8 cellular contexts compared by ENCODE assay signal in genomic region chr1:169105434-169106094, GRCh38. TPM values are rescaled to one million over a fixed set of nuclear protein-coding genes. Genes with fewer than 3 reads are reported as not detected.
DNase-seq lines count a peak whose midpoint lies in the region; ATAC-seq and TF ChIP-seq lines count a peak whose summit lies in the region.

No MANE protein-coding gene starts in this region.

- H3K4me3 Mint-ChIP-seq in CD8-positive, alpha-beta T cell = peak overlapping the region; percentile 77

- no peak overlapping the region for H4K8ac ChIP-seq in neuronal stem cell (ENCODE audit: low read depth, low read length)

- no peak overlapping the region for H3K27ac Mint-ChIP-seq in CD8-positive, alpha-beta T cell

- no peaks in the 10 kb centered on the region for H3K9me3 Mint-ChIP-seq in CD8-positive, alpha-beta T cell

- H3K14ac ChIP-seq in neuronal stem cell (ENCODE audit: low read length) = no peak overlapping the region

- H3K4ac ChIP-seq in neuronal stem cell (ENCODE audit: low read length) = no peak overlapping the region

- peaks cover 2% of the 10 kb centered on the region for H3K36me3 Mint-ChIP-seq in CD8-positive, alpha-beta T cell

- H3K4me1 Mint-ChIP-seq in CD8-positive, alpha-beta T cell (ENCODE audit: low read depth) = peaks cover 33% of the 10 kb centered on the region

- H3K27me3 ChIP-seq in CD8-positive, alpha-beta T cell (ENCODE audit: insufficient read depth, low read length) = no peaks in the 10 kb centered on the region
- H3K27me3 ChIP-seq in neuronal stem cell (ENCODE audit: control insufficient read depth in 3 of 3, insufficient read depth in 3 of 3, low read depth in 1 of 3, low read length in 3 of 3) = peaks cover 0 to 13% (median 2%) of the 10 kb centered on the region in 3 experiments

- no peak overlapping the region for H3K27ac ChIP-seq in CD8-positive, alpha-beta T cell (ENCODE audit: low read depth, low read length)
- H3K27ac ChIP-seq in neuronal stem cell (replicated peaks; ENCODE audit: low read length) = peak overlapping the region; percentile 85

- peaks cover 24% of the 10 kb centered on the region for H3K4me1 ChIP-seq in CD8-positive, alpha-beta T cell (ENCODE audit: insufficient read depth, low read length)
- peaks cover 32 to 34% of the 10 kb centered on the region in 2 donors for H3K4me1 ChIP-seq in neuronal stem cell (ENCODE audit: control insufficient read depth in 2 of 2, insufficient read depth in 1 of 2, low read depth in 1 of 2, low read length in 2 of 2)

- POLR2A ChIA-PET in CD8-positive, alpha-beta T cell (lab: Charles Lee) = interaction anchor here (1.5 kb wide), 1 partner anchor 16 kb away, joined by 5 read pairs; no protein-coding TSS in a partner anchor

- no CpG with 5 or more reads among the region's 47 CpGs for WGBS in neuronal stem cell (ENCODE audit: extremely low coverage in 2 of 2, insufficient read length in 2 of 2, insufficient replicate concordance in 1 of 2), 2 donors

- CTCF ChIA-PET in CD8-positive, alpha-beta T cell (lab: Charles Lee) = interaction anchor here (2.4 to 2.5 kb wide), 2 partner anchors 9 to 19 kb away, joined by 5 to 7 read pairs; no protein-coding TSS in a partner anchor

- no peak overlapping the region for H2AK5ac ChIP-seq in neuronal stem cell (ENCODE audit: low read depth, low read length)

- H3K27me3 Mint-ChIP-seq in CD8-positive, alpha-beta T cell (ENCODE audit: low read depth) = peaks cover 4% of the 10 kb centered on the region

- H3K79me1 ChIP-seq in neuronal stem cell (ENCODE audit: low read depth, low read length) = no peaks in the 10 kb centered on the region

- no peak overlapping the region for H2BK120ac ChIP-seq in neuronal stem cell (ENCODE audit: low read depth, low read length)

- H3K9me3 ChIP-seq in CD8-positive, alpha-beta T cell (ENCODE audit: low read length) = no peaks in the 10 kb centered on the region
- H3K9me3 ChIP-seq in neuronal stem cell (replicated peaks in 1 of 2; ENCODE audit: control insufficient read depth in 2 of 2, insufficient read depth in 1 of 2, low read depth in 1 of 2, low read length in 2 of 2) = no peaks in the 10 kb centered on the region

- peak overlapping the region; percentile 72 for H3K4me2 ChIP-seq in neuronal stem cell (ENCODE audit: insufficient read depth, low read length, poor library complexity, severe bottlenecking)

- H3K4me3 ChIP-seq in CD8-positive, alpha-beta T cell (ENCODE audit: low read depth, low read length) = peak overlapping the region; percentile 65
- peak overlapping the region; percentile 57 to 88 for H3K4me3 ChIP-seq in neuronal stem cell (ENCODE audit: low read length in 2 of 2)

- peak overlapping the region; percentile 98 for H2AFZ ChIP-seq in neuronal stem cell (ENCODE audit: low read length)

- no peaks in the 10 kb centered on the region for H3K36me3 ChIP-seq in CD8-positive, alpha-beta T cell (ENCODE audit: insufficient read depth, low read length)
- no peaks in the 10 kb centered on the region for H3K36me3 ChIP-seq in neuronal stem cell (replicated peaks in 1 of 2; ENCODE audit: control insufficient read depth in 2 of 2, insufficient read depth in 2 of 2, low read length in 2 of 2)

- peak; percentile 10 for ATAC-seq in CD8-positive, alpha-beta T cell
- ATAC-seq in GM18909 (IDR thresholded peaks at IDR 0.05; ENCODE audit: poor library complexity, unreplicated experiment) (peak; percentile 46), HG03108 (IDR thresholded peaks at IDR 0.05; ENCODE audit: unreplicated experiment) (peak; percentile 33), GM18870 (IDR thresholded peaks at IDR 0.05; ENCODE audit: unreplicated experiment) (no peak)

- peak overlapping the region; percentile 50 for H2BK15ac ChIP-seq in neuronal stem cell (ENCODE audit: low read length)

- H3K18ac ChIP-seq in neuronal stem cell (ENCODE audit: low read length) = peak overlapping the region; percentile 97

- H3K9ac ChIP-seq in neuronal stem cell (ENCODE audit: low read depth, low read length, poor library complexity) = peak overlapping the region; percentile 95

- H2BK5ac ChIP-seq in neuronal stem cell (ENCODE audit: low read length) = peak overlapping the region; percentile 79

- H2BK12ac ChIP-seq in neuronal stem cell (ENCODE audit: low read length) = no peak overlapping the region

- peak in 4 of 7 experiments; percentile 6 to 32 (median 26) for DNase-seq in CD8-positive, alpha-beta T cell
- DNase-seq in NCI-H526 (lab: John Stamatoyannopoulos, UW) (peak; percentile 91 to 99), germinal center (ENCODE audit: low spot score) (peak; percentile 45), neuronal stem cell (ENCODE audit: low spot score) (no peak)
- peak; percentile 7 for DNase-seq in activated T-helper 9 cell treated with anti-CD3 and anti-CD28 coated beads, Interleukin-2, amount 50 U/mL, for 16 hours (ENCODE audit: low read depth)

- no peak overlapping the region for H4K91ac ChIP-seq in neuronal stem cell (ENCODE audit: low read depth, low read length, poor library complexity)

- intact Hi-C loops in CD8-positive, alpha-beta T cell (cut with DNase I, micrococcal nuclease) = loop anchor here (1.0 to 10.0 kb wide), 11 partner anchors 262 to 1388 kb away; partner anchors contain the start of genes METTL18 (in 2 of the 2), NME7 (in 2 of the 2), BLZF1 (in 1 of the 2) and SFT2D2 (in 1 of the 2)

- TF ChIP-seq CTCF in CD8-positive, alpha-beta T cell (IDR thresholded peaks at IDR 0.05) = no peak

- peak overlapping the region; percentile 58 for H3K23ac ChIP-seq in neuronal stem cell (ENCODE audit: low read depth, low read length, poor library complexity)

RNA-seq across cellular contexts. Expression of gene ATP1B1, which starts 0.9 kb away (rescaled TPM):
- 1 to 10 TPM; 2.6 to 3.0 TPM for total RNA-seq in CD8-positive, alpha-beta T cell
- polyA plus RNA-seq in neuronal stem cell (2013, experiment 1 of 2) = 33.8 TPM
- 36.7 TPM for polyA plus RNA-seq in neuronal stem cell (2013, experiment 2 of 2)
